8 cellular contexts compared by ENCODE assay signal in genomic region chr4:88008624-88009235, GRCh38. TPM values are rescaled to one million over a fixed set of nuclear protein-coding genes. Genes with fewer than 3 reads are reported as not detected.
DNase-seq lines count a peak whose midpoint lies in the region; ATAC-seq and TF ChIP-seq lines count a peak whose summit lies in the region.

No MANE protein-coding gene starts in this region.

- no peaks in the 10 kb centered on the region for H3K36me3 Mint-ChIP-seq in activated T-cell treated with anti-CD3 and anti-CD28 coated beads, Interleukin-2, amount 50 U/mL, for 4 hours (ENCODE audit: insufficient read depth)
- peaks cover 12% of the 10 kb centered on the region for H3K36me3 Mint-ChIP-seq in T-helper 2 cell treated with Interferon-gamma antibody and Interleukin-4, amounts not matched to agents 5 μg/mL and 100 μg/mL, for 36 hours (ENCODE audit: low read depth)

- no peak overlapping the region for H3K27ac ChIP-seq in psoas muscle

- no peak for TF ChIP-seq CTCF in fibroblast of pulmonary artery (IDR thresholded peaks at IDR 0.05; ENCODE audit: low read length, missing control alignments)
- no peak for TF ChIP-seq CTCF in psoas muscle (IDR thresholded peaks at IDR 0.05)

- no peak for DNase-seq in activated T-cell treated with anti-CD3 and anti-CD28 coated beads, Interleukin-2, amount 50 U/mL, for 4 hours
- DNase-seq in activated T-cell treated with anti-CD3 and anti-CD28 coated beads for 4 hours (no peak), fibroblast of pulmonary artery (ENCODE audit: low read depth) (peak; percentile 31), psoas muscle (no peak), germinal center (ENCODE audit: low spot score) (no peak)
- DNase-seq in T-helper 2 cell treated with Interferon-gamma antibody and Interleukin-4, amounts not matched to agents 5 μg/mL and 100 μg/mL, for 36 hours (ENCODE audit: low spot score): no peak

- H3K4me3 Mint-ChIP-seq in activated T-cell treated with anti-CD3 and anti-CD28 coated beads, Interleukin-2, amount 50 U/mL, for 4 hours: peak overlapping the region; percentile 91
- H3K4me3 Mint-ChIP-seq in T-helper 2 cell treated with Interferon-gamma antibody and Interleukin-4, amounts not matched to agents 5 μg/mL and 100 μg/mL, for 36 hours: peak overlapping the region; percentile 91

- no peaks in the 10 kb centered on the region for H3K36me3 ChIP-seq in psoas muscle (ENCODE audit: insufficient read depth in 1 of 2, low read depth in 1 of 2)

- peaks cover 20% of the 10 kb centered on the region for H3K4me1 Mint-ChIP-seq in activated T-cell treated with anti-CD3 and anti-CD28 coated beads, Interleukin-2, amount 50 U/mL, for 4 hours (ENCODE audit: low read depth)
- peaks cover 36% of the 10 kb centered on the region for H3K4me1 Mint-ChIP-seq in T-helper 2 cell treated with Interferon-gamma antibody and Interleukin-4, amounts not matched to agents 5 μg/mL and 100 μg/mL, for 36 hours (ENCODE audit: low read depth)

- no peak for ATAC-seq in activated T-cell treated with anti-CD3 and anti-CD28 coated beads, Interleukin-2, amount 50 U/mL, for 4 hours
- ATAC-seq in psoas muscle (no peak), GM18498 (IDR thresholded peaks at IDR 0.05; ENCODE audit: unreplicated experiment) (no peak), HG02610 (IDR thresholded peaks at IDR 0.05; ENCODE audit: unreplicated experiment) (no peak)

- no peaks in the 10 kb centered on the region for H3K27me3 ChIP-seq in psoas muscle (ENCODE audit: insufficient read depth in 3 of 3, low read length in 2 of 3)

- H3K4me3 ChIP-seq in fibroblast of pulmonary artery (replicated peaks; ENCODE audit: low read depth, low read length): peak overlapping the region; percentile 69
- peak overlapping the region; percentile 86 for H3K4me3 ChIP-seq in psoas muscle

- peaks cover 24% of the 10 kb centered on the region for H3K4me1 ChIP-seq in psoas muscle

- no peaks in the 10 kb centered on the region for H3K9me3 ChIP-seq in psoas muscle

- peak overlapping the region; percentile 84 for H3K27ac Mint-ChIP-seq in T-helper 2 cell treated with Interferon-gamma antibody and Interleukin-4, amounts not matched to agents 5 μg/mL and 100 μg/mL, for 36 hours

- no peaks in the 10 kb centered on the region for H3K9me3 Mint-ChIP-seq in activated T-cell treated with anti-CD3 and anti-CD28 coated beads, Interleukin-2, amount 50 U/mL, for 4 hours
- no peaks in the 10 kb centered on the region for H3K9me3 Mint-ChIP-seq in T-helper 2 cell treated with Interferon-gamma antibody and Interleukin-4, amounts not matched to agents 5 μg/mL and 100 μg/mL, for 36 hours

- H3K27me3 Mint-ChIP-seq in activated T-cell treated with anti-CD3 and anti-CD28 coated beads, Interleukin-2, amount 50 U/mL, for 4 hours (ENCODE audit: low read depth): peaks cover 10% of the 10 kb centered on the region
- peaks cover 15% of the 10 kb centered on the region for H3K27me3 Mint-ChIP-seq in T-helper 2 cell treated with Interferon-gamma antibody and Interleukin-4, amounts not matched to agents 5 μg/mL and 100 μg/mL, for 36 hours (ENCODE audit: low read depth)

- intact Hi-C loops in psoas muscle (cut with DNase I): no loop called here

- 22 to 31% (median 28%) methylated on average over 5 of the region's 5 CpGs for WGBS in psoas muscle, 3 donors

RNA-seq across cellular contexts. Expression of gene PKD2, which starts 1.3 kb away (rescaled TPM):
- total RNA-seq in activated T-cell treated with anti-CD3 and anti-CD28 coated beads, Interleukin-2, amount 50 U/mL, for 4 hours: 1 to 10 TPM; 2.8 to 6.0 (median 4.2) TPM
- total RNA-seq in psoas muscle: 1 to 10 TPM; 2.9 to 8.3 (median 5.4) TPM
- 1 to 10 TPM; 2.1 to 2.5 (median 2.4) TPM for polyA plus RNA-seq in psoas muscle

RNA-seq across cellular contexts. Expression of gene SPP1, which starts 33.2 kb away (rescaled TPM):
- total RNA-seq in activated T-cell treated with anti-CD3 and anti-CD28 coated beads, Interleukin-2, amount 50 U/mL, for 4 hours: under 1 TPM; 0.63 to 0.87 (median 0.81) TPM
- total RNA-seq in psoas muscle: 10 to 100 TPM in 2 of 4 donors, 1 to 10 TPM in 2; 1.4 to 58.7 (median 25.0) TPM
- polyA plus RNA-seq in psoas muscle: 1 to 10 TPM in 1 of 3 donors, under 1 TPM in 2; 0.69 to 5.5 (median 0.70) TPM
